1 cellular context compared by ENCODE assay signal in the genomic region with DNA sequence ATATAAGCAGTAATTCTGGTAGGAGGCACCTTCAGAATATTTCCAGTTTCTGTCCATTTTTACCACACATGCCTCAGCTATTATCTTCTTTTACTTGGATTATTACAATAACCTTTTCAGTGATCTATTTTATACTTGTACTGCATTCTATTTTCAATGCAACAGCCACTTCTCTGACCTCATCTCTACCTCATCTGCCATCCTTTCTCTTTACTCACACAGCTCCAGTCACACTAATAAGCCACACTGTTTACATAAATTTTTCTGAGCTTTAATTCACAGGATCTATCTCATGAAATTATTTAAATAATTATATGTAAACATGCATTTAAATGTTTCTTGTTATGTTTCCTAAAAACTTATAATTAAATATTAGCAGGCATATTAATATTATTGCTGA.
TF ChIP-seq lines count a peak whose summit lies in the region.

No MANE protein-coding gene starts in this region.

TF ChIP-seq in HEK293, 187 proteins besides CTCF, POLR2A, EP300 and RAD21 (continued from another document):
- TF ChIP-seq, protein P1, sequence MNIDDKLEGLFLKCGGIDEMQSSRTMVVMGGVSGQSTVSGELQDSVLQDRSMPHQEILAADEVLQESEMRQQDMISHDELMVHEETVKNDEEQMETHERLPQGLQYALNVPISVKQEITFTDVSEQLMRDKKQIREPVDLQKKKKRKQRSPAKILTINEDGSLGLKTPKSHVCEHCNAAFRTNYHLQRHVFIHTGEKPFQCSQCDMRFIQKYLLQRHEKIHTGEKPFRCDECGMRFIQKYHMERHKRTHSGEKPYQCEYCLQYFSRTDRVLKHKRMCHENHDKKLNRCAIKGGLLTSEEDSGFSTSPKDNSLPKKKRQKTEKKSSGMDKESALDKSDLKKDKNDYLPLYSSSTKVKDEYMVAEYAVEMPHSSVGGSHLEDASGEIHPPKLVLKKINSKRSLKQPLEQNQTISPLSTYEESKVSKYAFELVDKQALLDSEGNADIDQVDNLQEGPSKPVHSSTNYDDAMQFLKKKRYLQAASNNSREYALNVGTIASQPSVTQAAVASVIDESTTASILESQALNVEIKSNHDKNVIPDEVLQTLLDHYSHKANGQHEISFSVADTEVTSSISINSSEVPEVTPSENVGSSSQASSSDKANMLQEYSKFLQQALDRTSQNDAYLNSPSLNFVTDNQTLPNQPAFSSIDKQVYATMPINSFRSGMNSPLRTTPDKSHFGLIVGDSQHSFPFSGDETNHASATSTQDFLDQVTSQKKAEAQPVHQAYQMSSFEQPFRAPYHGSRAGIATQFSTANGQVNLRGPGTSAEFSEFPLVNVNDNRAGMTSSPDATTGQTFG (tag by site-specific recombination; IDR thresholded peaks at IDR 0.05; ENCODE audit: borderline replicate concordance): no peak
